17 cellular contexts compared by ENCODE assay signal in genomic region chr1:8796812-8797211, GRCh38.
"Had no signal": no experiment of that assay in that cellular context is flagged by ENCODE, and none has a peak within 500 bp of the region (broad histone marks: within the 10 kb centered on the region; RNA-seq: fewer than 3 reads in every experiment).

No MANE protein-coding gene starts in this region.

- H3K27me3 ChIP-seq: body of pancreas, hepatocyte, left lung, right lobe of liver, transverse colon, vagina had no signal

- H3K27ac ChIP-seq: body of pancreas, coronary artery, hepatocyte, left lung, right lobe of liver, transverse colon, vagina had no signal

- H3K4me3 ChIP-seq: body of pancreas, coronary artery, hepatocyte, left lung, right lobe of liver, smooth muscle cell, transverse colon, vagina had no signal

- FAIRE-seq: kidney had no signal

- H2AFZ ChIP-seq: hepatocyte had no signal

- ATAC-seq: activated T-cell treated with anti-CD3 and anti-CD28 coated beads, Interleukin-2, amount 50 U/mL, for 4 hours; body of pancreas; left lung; right lobe of liver; stimulated activated naive CD8-positive, alpha-beta T cell treated with anti-CD3 and anti-CD28 coated beads, Interleukin-15, Interleukin-2, amounts not matched to agents 100 U/mL and 50 U/mL, for 24 hours; T-cell had no signal

- H3K4me1 ChIP-seq: body of pancreas, left lung, vagina had no signal

- H3K4me2 ChIP-seq: hepatocyte, smooth muscle cell had no signal

- H3K36me3 ChIP-seq: left lung, right lobe of liver, transverse colon, vagina had no signal

- H3K9me3 ChIP-seq: body of pancreas, left lung, right lobe of liver, transverse colon, vagina had no signal

- DNase-seq: activated CD4-positive, alpha-beta memory T cell treated with anti-CD3 and anti-CD28 coated beads for 36 hours; activated gamma-delta T cell; activated T-cell treated with anti-CD3 and anti-CD28 coated beads, Interleukin-2, amount 50 U/mL, for 4 hours; amniotic stem cell; body of pancreas; effector CD8-positive, alpha-beta T cell; kidney; left lung; right lobe of liver; stimulated activated naive CD8-positive, alpha-beta T cell treated with anti-CD3 and anti-CD28 coated beads, Interleukin-15, Interleukin-2, amounts not matched to agents 100 U/mL and 50 U/mL, for 24 hours; T-cell; T1000; transverse colon had no signal
